8 cellular contexts compared by ENCODE assay signal in genomic region chr3:23811117-23811487, GRCh38. TPM values are rescaled to one million over a fixed set of nuclear protein-coding genes. Genes with fewer than 3 reads are reported as not detected.
DNase-seq lines count a peak whose midpoint lies in the region; ATAC-seq and TF ChIP-seq lines count a peak whose summit lies in the region.

No MANE protein-coding gene starts in this region.

- peaks cover 12% of the 10 kb centered on the region; the same call in 1 of the 2 replicates for H3K79me2 ChIP-seq in H9 (ENCODE audit: insufficient read depth, low read length)
- peaks cover 95% of the 10 kb centered on the region for H3K79me2 ChIP-seq in hepatocyte

- H2AK5ac ChIP-seq in H9 (ENCODE audit: insufficient read length, low read length), result no peak overlapping the region

- ATAC-seq in GM18870 (IDR thresholded peaks at IDR 0.05; ENCODE audit: unreplicated experiment), result no peak

- no peaks in the 10 kb centered on the region for H4K20me1 ChIP-seq in H9 (ENCODE audit: control insufficient read depth, insufficient read depth, insufficient read length)
- H4K20me1 ChIP-seq in hepatocyte (ENCODE audit: insufficient read depth, poor library complexity, severe bottlenecking), result peaks cover 40% of the 10 kb centered on the region

- H3K4me1 Mint-ChIP-seq in H9, result peaks cover 55 to 57% of the 10 kb centered on the region in 2 experiments
- H3K4me1 Mint-ChIP-seq in activated CD4-positive, alpha-beta memory T cell treated with anti-CD3 and anti-CD28 coated beads for 36 hours (ENCODE audit: low read depth), result peaks cover 64% of the 10 kb centered on the region

- H3K4me2 ChIP-seq in H9 (ENCODE audit: insufficient read depth, insufficient read length, low read length), result peak overlapping the region; percentile 72
- peak overlapping the region; percentile 95 for H3K4me2 ChIP-seq in hepatocyte

- H3K36me3 ChIP-seq in BJ (ENCODE audit: control insufficient read depth, insufficient read depth, low read length) (no peaks in the 10 kb centered on the region; the same call in 1 of the 2 replicates), hepatocyte (replicated peaks; ENCODE audit: insufficient read depth, low read depth) (no peaks in the 10 kb centered on the region), skeletal muscle tissue (ENCODE audit: control insufficient read depth in 3 of 3, insufficient read depth in 3 of 3, low read length in 3 of 3) (no peaks in the 10 kb centered on the region)

- no peak overlapping the region for H3K56ac ChIP-seq in H9 (ENCODE audit: insufficient read length, low read depth, low read length)

- H3K9me3 ChIP-seq in H9 (ENCODE audit: control insufficient read depth, low read depth, low read length) (no peaks in the 10 kb centered on the region), hepatocyte (ENCODE audit: low read depth) (no peaks in the 10 kb centered on the region), skeletal muscle tissue (ENCODE audit: control insufficient read depth in 3 of 3, low read length in 3 of 3) (no peaks in the 10 kb centered on the region)

- H3K4me1 ChIP-seq in H9 (ENCODE audit: insufficient read depth, low read length) (peaks cover 5% of the 10 kb centered on the region; the same call in 1 of the 2 replicates), hepatocyte (ENCODE audit: insufficient read depth) (peaks cover 44% of the 10 kb centered on the region), skeletal muscle tissue (ENCODE audit: control insufficient read depth in 3 of 3, insufficient read depth in 3 of 3, low read length in 3 of 3) (peaks cover 20 to 37% (median 23%) of the 10 kb centered on the region in 3 donors)

- no peak overlapping the region for H2BK12ac ChIP-seq in H9 (ENCODE audit: insufficient read length, low read depth, low read length)

- H3T11ph ChIP-seq in H9 (ENCODE audit: low read length), result no peak overlapping the region

- no peaks in the 10 kb centered on the region for H3K27me3 Mint-ChIP-seq in H9 (ENCODE audit: low read depth)
- no peaks in the 10 kb centered on the region for H3K27me3 Mint-ChIP-seq in activated CD4-positive, alpha-beta memory T cell treated with anti-CD3 and anti-CD28 coated beads for 36 hours

- no peaks in the 10 kb centered on the region for H3K9me2 ChIP-seq in hepatocyte (replicated peaks; ENCODE audit: insufficient read depth)

- H4K91ac ChIP-seq in H9 (ENCODE audit: insufficient read length, low read depth, low read length), result no peak overlapping the region

- H3K9me3 Mint-ChIP-seq in H9, result no peaks in the 10 kb centered on the region; a peak in 2 of 5 replicates
- no peaks in the 10 kb centered on the region for H3K9me3 Mint-ChIP-seq in activated CD4-positive, alpha-beta memory T cell treated with anti-CD3 and anti-CD28 coated beads for 36 hours

- no peak overlapping the region for H3K4ac ChIP-seq in H9 (ENCODE audit: low read depth, low read length)

- H3K9ac ChIP-seq in H9 (ENCODE audit: extremely low read depth, insufficient read length, low read length), result peak overlapping the region; percentile 82
- peak overlapping the region; percentile 69 to 88 (median 87) for H3K9ac ChIP-seq in skeletal muscle tissue (ENCODE audit: low read depth in 1 of 3, low read length in 3 of 3)

- H3K14ac ChIP-seq in H9 (ENCODE audit: insufficient read depth, low read length), result peak overlapping the region; percentile 99; the same call in 1 of the 2 replicates

- intact Hi-C loops in activated CD4-positive, alpha-beta memory T cell treated with anti-CD3 and anti-CD28 coated beads for 36 hours (cut with micrococcal nuclease), result loop anchor here (2.0 to 10.0 kb wide), 3 partner anchors 106 to 344 kb away; partner anchors contain the start of genes NKIRAS1, NR1D2 and RPL15

- peaks cover 16 to 49% (median 39%) of the 10 kb centered on the region in 3 experiments; a peak in 6 of 7 replicates for H3K36me3 Mint-ChIP-seq in H9 (ENCODE audit: insufficient read depth in 1 of 3, low read depth in 3 of 3)
- peaks cover 15% of the 10 kb centered on the region for H3K36me3 Mint-ChIP-seq in activated CD4-positive, alpha-beta memory T cell treated with anti-CD3 and anti-CD28 coated beads for 36 hours

- H2BK120ac ChIP-seq in H9 (ENCODE audit: low read depth, low read length, poor library complexity, severe bottlenecking), result no peak overlapping the region

- CTCF ChIA-PET in BJ (lab: Yijun Ruan, JAX), result interaction anchor here (1.1 to 1.6 kb wide), 2 partner anchors 16 to 171 kb away, joined by 3 read pairs; no protein-coding TSS in a partner anchor
- CTCF ChIA-PET in activated CD4-positive, alpha-beta memory T cell treated with anti-CD3 and anti-CD28 coated beads for 36 hours (lab: Charles Lee), result no interaction called here

- peak overlapping the region; percentile 96 to 99 (median 97) for H3K27ac Mint-ChIP-seq in H9
- H3K27ac Mint-ChIP-seq in activated CD4-positive, alpha-beta memory T cell treated with anti-CD3 and anti-CD28 coated beads for 36 hours, result peak overlapping the region; percentile 92

- peak overlapping the region; percentile 38 for H3K18ac ChIP-seq in H9 (ENCODE audit: insufficient read length, low read depth, low read length)

- DNase-seq in BJ (ENCODE audit: low read depth) (no peak), H9 (no peak), hepatocyte (ENCODE audit: low spot score) (peak; percentile 37), middle frontal gyrus (ENCODE audit: extremely low spot score, low spot score) (no peak)
- DNase-seq in activated CD4-positive, alpha-beta memory T cell treated with anti-CD3 and anti-CD28 coated beads for 36 hours, result no peak
- DNase-seq in stimulated activated CD4-positive, alpha-beta T cell treated with anti-CD3 and anti-CD28 coated beads, Interleukin-2, amount 100 ng/mL, for 24 hours, result no peak

- no peak overlapping the region for H3K27ac ChIP-seq in H9 (ENCODE audit: insufficient read length, low read depth, low read length)
- H3K27ac ChIP-seq in hepatocyte, result peak overlapping the region; percentile 94
- peak overlapping the region; percentile 86 for H3K27ac ChIP-seq in skeletal muscle tissue (ENCODE audit: low read depth, low read length)

- H3K27me3 ChIP-seq in BJ (ENCODE audit: control insufficient read depth, insufficient read depth, low read length) (no peaks in the 10 kb centered on the region), H9 (ENCODE audit: insufficient read depth, low read length) (no peaks in the 10 kb centered on the region), hepatocyte (no peaks in the 10 kb centered on the region), skeletal muscle tissue (ENCODE audit: control insufficient read depth in 3 of 3, insufficient read depth in 3 of 3, low read length in 3 of 3) (no peaks in the 10 kb centered on the region)

- H3K79me1 ChIP-seq in H9 (ENCODE audit: insufficient read depth, low read depth, low read length, poor library complexity, severe bottlenecking), result no peaks in the 10 kb centered on the region

- H2BK15ac ChIP-seq in H9 (ENCODE audit: low read depth, low read length), result no peak overlapping the region

- no peak overlapping the region for H3K23ac ChIP-seq in H9 (ENCODE audit: insufficient read length, low read depth, low read length)

- peak overlapping the region; percentile 93 for H3K4me3 Mint-ChIP-seq in H9
- peak overlapping the region; percentile 92 for H3K4me3 Mint-ChIP-seq in activated CD4-positive, alpha-beta memory T cell treated with anti-CD3 and anti-CD28 coated beads for 36 hours

- H2BK5ac ChIP-seq in H9 (ENCODE audit: insufficient read length, low read length), result no peak overlapping the region

- H4K8ac ChIP-seq in H9 (replicated peaks; ENCODE audit: insufficient read length, low read depth, low read length), result no peak overlapping the region

- POLR2A ChIA-PET in BJ (lab: Charles Lee), result no interaction called here
- POLR2A ChIA-PET in activated CD4-positive, alpha-beta memory T cell treated with anti-CD3 and anti-CD28 coated beads for 36 hours (lab: Charles Lee), result interaction anchor here (1.0 to 1.5 kb wide), 3 partner anchors 21 to 107 kb away, joined by 3 to 10 read pairs (median 3); partner anchors contain the start of genes NKIRAS1 and RPL15

- no peak overlapping the region for H2AFZ ChIP-seq in H9 (ENCODE audit: low read length)
- H2AFZ ChIP-seq in hepatocyte, result peak overlapping the region; percentile 85

- H3K23me2 ChIP-seq in H9 (ENCODE audit: insufficient read length, low read depth, low read length, poor library complexity, severe bottlenecking), result peaks cover 16% of the 10 kb centered on the region

- TF ChIP-seq CTCF in BJ (IDR thresholded peaks at IDR 0.05; ENCODE audit: insufficient read depth, low read depth, low read length) (no peak), H9 (conservative IDR thresholded peaks at IDR 0.05) (no peak), hepatocyte (IDR thresholded peaks at IDR 0.05; ENCODE audit: poor library complexity) (no peak)

- H4K5ac ChIP-seq in H9 (ENCODE audit: insufficient read length, low read depth, low read length), result no peak overlapping the region

- no CpG with 5 or more reads among the region's 11 CpGs for WGBS in H9 (ENCODE audit: extremely low coverage, insufficient read length, low lambda C conversion rate)
- 22% methylated on average over 10 of the region's 11 CpGs for WGBS in hepatocyte (ENCODE audit: low lambda C conversion rate, missing lambda C conversion rate)

- H2BK20ac ChIP-seq in H9 (ENCODE audit: low read depth, low read length, poor library complexity, severe bottlenecking), result no peak overlapping the region

- peak overlapping the region; percentile 56 for H3K4me3 ChIP-seq in BJ (ENCODE audit: low read depth, low read length)
- H3K4me3 ChIP-seq in hepatocyte, result peak overlapping the region; percentile 62
- H3K4me3 ChIP-seq in skeletal muscle tissue (ENCODE audit: low read length in 3 of 3), result peak overlapping the region; percentile 73 to 83 (median 83)

RNA-seq across cellular contexts. Expression of gene UBE2E1, which starts 5.3 kb away (rescaled TPM):
- 70.0 and 135 TPM in 2 replicates for polyA plus RNA-seq in BJ (2011; rRNA removed)
- 26.8 and 40.1 TPM in 2 replicates for polyA minus RNA-seq in BJ (2011; rRNA and poly(A)+ RNA removed)
- 130 and 142 TPM in 2 replicates for total RNA-seq in H9 (2021)
- 10 to 100 TPM; 82.8 to 84.8 TPM for total RNA-seq in activated CD4-positive, alpha-beta memory T cell treated with anti-CD3 and anti-CD28 coated beads for 36 hours
- 174 and 179 TPM in 2 replicates for total RNA-seq in hepatocyte
- polyA plus RNA-seq in hepatocyte, result 13.9 and 20.8 TPM in 2 replicates
- 83.0 TPM for total RNA-seq in skeletal muscle tissue
